Comparison of ENCODE assay signal across 11 cellular contexts in the genomic region with DNA sequence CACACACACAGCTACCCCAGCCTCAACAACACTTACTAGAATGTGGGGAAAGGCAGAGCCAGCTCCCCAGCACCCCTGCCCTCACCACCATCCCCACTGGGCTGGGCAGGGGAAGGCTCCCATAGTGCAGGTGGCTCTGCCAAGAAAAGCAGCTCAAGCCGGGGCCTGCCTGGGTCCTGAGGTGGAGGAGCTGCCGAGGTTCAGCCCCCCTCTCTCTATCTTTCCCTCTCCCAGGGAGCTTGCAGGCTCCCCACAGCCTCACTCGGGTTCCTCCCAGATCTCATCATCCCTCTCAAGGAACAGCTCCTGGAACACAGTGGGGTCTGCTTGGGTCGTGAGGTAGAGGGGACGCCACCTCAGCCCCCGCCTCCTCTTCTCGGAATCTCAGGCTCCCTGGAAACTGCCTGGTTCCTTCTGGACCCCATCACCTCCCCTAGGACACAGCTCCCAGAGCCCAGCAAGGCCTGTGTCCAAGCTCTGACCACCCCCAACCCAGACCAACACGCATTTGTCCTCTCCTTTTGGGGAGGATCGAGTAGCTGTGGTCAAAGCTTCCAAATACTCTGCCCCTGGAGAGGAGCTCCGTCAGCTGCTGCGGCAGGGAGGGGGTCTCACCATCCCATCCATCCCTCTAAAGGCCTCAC. TPM values are rescaled to one million over a fixed set of nuclear protein-coding genes. Genes with fewer than 3 reads are reported as not detected.
DNase-seq lines count a peak whose midpoint lies in the region; ATAC-seq, FAIRE-seq and TF ChIP-seq lines count a peak whose summit lies in the region.
"Had no signal": no experiment of that assay in that cellular context is flagged by ENCODE, and none has a peak within 500 bp of the region (broad histone marks: within the 10 kb centered on the region; RNA-seq: fewer than 3 reads in every experiment).

No MANE protein-coding gene starts in this region.

- no peak overlapping the region for H4K8ac ChIP-seq in trophoblast cell (ENCODE audit: low read depth, low read length)

- POLR2A ChIA-PET in AG04450 (lab: Yijun Ruan, JAX): interaction anchor here (0.6 to 2.1 kb wide), 11 partner anchors 9 to 378 kb away, joined by 3 to 46 read pairs (median 4); a partner anchor contains a TSS

- ATAC-seq in left ventricle myocardium superior (peak; percentile 21), GM21360 (IDR thresholded peaks at IDR 0.05; ENCODE audit: unreplicated experiment) (no peak), HG02970 (IDR thresholded peaks at IDR 0.05; ENCODE audit: low FRiP score, unreplicated experiment) (no peak)
- no peak for ATAC-seq in stimulated activated memory B cell treated with anti-CD40 and anti-IgM and Interleukin-4, amounts not matched to agents 10 μg/mL and 1 μg/mL and 100 μg/mL, for 72 hours

- peaks cover 3% of the 10 kb centered on the region for H3K79me2 ChIP-seq in trophoblast cell (ENCODE audit: control insufficient read depth, insufficient read depth, low read length, poor library complexity)

- peaks cover 39% of the 10 kb centered on the region for H3K79me1 ChIP-seq in trophoblast cell (ENCODE audit: low read length)

- H3K4me3 ChIP-seq in AG04450 (ENCODE audit: low read depth, low read length): peak overlapping the region; percentile 83
- H3K4me3 ChIP-seq in ascending aorta: peak overlapping the region; percentile 53 to 75
- H3K4me3 ChIP-seq in trophoblast cell (ENCODE audit: low read depth, low read length): no peak overlapping the region
- H3K4me3 ChIP-seq: BLaER1 treated with 17β-estradiol and CSF1 and Interleukin-3, amounts not matched to agents 10 nM and 100 nM had no signal

- no CpG with 5 or more reads among the region's 11 CpGs for WGBS in trophoblast cell (ENCODE audit: extremely low coverage, insufficient coverage, insufficient read length)

- H2AFZ ChIP-seq in trophoblast cell (ENCODE audit: insufficient read depth, low read length, poor library complexity): no peak overlapping the region

- no peak overlapping the region for H3K4me3 Mint-ChIP-seq in stimulated activated memory B cell treated with anti-CD40 and anti-IgM and Interleukin-4, amounts not matched to agents 10 μg/mL and 1 μg/mL and 100 μg/mL, for 72 hours

- no peak overlapping the region for H3K9ac ChIP-seq in trophoblast cell (ENCODE audit: low read length)

- H3K14ac ChIP-seq in trophoblast cell (ENCODE audit: low read length): peak overlapping the region; percentile 53

- no peak overlapping the region for H3K4me2 ChIP-seq in trophoblast cell (ENCODE audit: low read length)

- H2BK120ac ChIP-seq in trophoblast cell (ENCODE audit: insufficient read depth, low read length, poor library complexity): peak overlapping the region; percentile 25

- H2BK12ac ChIP-seq in trophoblast cell (ENCODE audit: low read length): peak overlapping the region; percentile 72

- H2AK5ac ChIP-seq in trophoblast cell (ENCODE audit: low read length): peak overlapping the region; percentile 89

- no peak overlapping the region for H2BK5ac ChIP-seq in trophoblast cell (ENCODE audit: low read depth, low read length, poor library complexity)

- H4K12ac ChIP-seq in trophoblast cell (ENCODE audit: low read depth, low read length): no peak overlapping the region

- TF ChIP-seq CTCF in AG04450 (IDR thresholded peaks at IDR 0.05; ENCODE audit: low read depth, low read length) (no peak), ascending aorta (IDR thresholded peaks at IDR 0.05) (no peak)

- H3K27ac ChIP-seq in AG04450 (ENCODE audit: low read depth, low read length): peak overlapping the region; percentile 47
- H3K27ac ChIP-seq in ascending aorta: peak overlapping the region; percentile 90 to 96
- no peak overlapping the region for H3K27ac ChIP-seq in trophoblast cell (ENCODE audit: low read depth, low read length)

- CTCF ChIA-PET in AG04450 (lab: Charles Lee): interaction anchor here (0.5 to 9.3 kb wide), 13 partner anchors 10 to 260 kb away, joined by 3 to 80 read pairs (median 5); a partner anchor contains a TSS

- H3K9me3 ChIP-seq in AG04450 (ENCODE audit: control insufficient read depth, insufficient read depth, low read length): no peaks in the 10 kb centered on the region
- no peaks in the 10 kb centered on the region for H3K9me3 ChIP-seq in ascending aorta
- H3K9me3 ChIP-seq in trophoblast cell (ENCODE audit: insufficient read depth, low read depth, low read length): no peaks in the 10 kb centered on the region
- H3K9me3 ChIP-seq: BLaER1 treated with 17β-estradiol and CSF1 and Interleukin-3, amounts not matched to agents 10 nM and 100 nM had no signal

- FAIRE-seq in GM19239 (lab: Jason Lieb, UNC): no peak

- peak overlapping the region; percentile 67 for H4K91ac ChIP-seq in trophoblast cell (ENCODE audit: low read depth, low read length)

- peaks cover 23% of the 10 kb centered on the region for H3K4me1 Mint-ChIP-seq in stimulated activated memory B cell treated with anti-CD40 and anti-IgM and Interleukin-4, amounts not matched to agents 10 μg/mL and 1 μg/mL and 100 μg/mL, for 72 hours

- no peaks in the 10 kb centered on the region for H3K9me3 Mint-ChIP-seq in stimulated activated memory B cell treated with anti-CD40 and anti-IgM and Interleukin-4, amounts not matched to agents 10 μg/mL and 1 μg/mL and 100 μg/mL, for 72 hours

- H3K36me3 Mint-ChIP-seq in stimulated activated memory B cell treated with anti-CD40 and anti-IgM and Interleukin-4, amounts not matched to agents 10 μg/mL and 1 μg/mL and 100 μg/mL, for 72 hours: no peaks in the 10 kb centered on the region

- DNase-seq in AG04450 (ENCODE audit: low read depth, low spot score) (no peak), ascending aorta (ENCODE audit: low spot score in 2 of 2) (no peak), left ventricle myocardium superior (no peak), trophoblast cell (no peak), GM19239 (ENCODE audit: insufficient read length, low spot score) (no peak)
- DNase-seq: NCI-H69 had no signal

- H3K27ac Mint-ChIP-seq in stimulated activated memory B cell treated with anti-CD40 and anti-IgM and Interleukin-4, amounts not matched to agents 10 μg/mL and 1 μg/mL and 100 μg/mL, for 72 hours: no peak overlapping the region

- peaks cover 7 to 42% of the 10 kb centered on the region in 2 donors for H3K4me1 ChIP-seq in ascending aorta
- peaks cover 57 to 65% of the 10 kb centered on the region in 2 experiments for H3K4me1 ChIP-seq in trophoblast cell (ENCODE audit: control insufficient read depth in 1 of 2, insufficient read depth in 2 of 2, low read length in 2 of 2)

- peak overlapping the region; percentile 62 for H3K18ac ChIP-seq in trophoblast cell (ENCODE audit: low read length)

- H3K4ac ChIP-seq in trophoblast cell (ENCODE audit: low read depth, low read length): peak overlapping the region; percentile 9

- peaks cover 6% of the 10 kb centered on the region in 2 donors for H3K36me3 ChIP-seq in ascending aorta
- H3K36me3 ChIP-seq in trophoblast cell (ENCODE audit: control insufficient read depth in 1 of 2, insufficient read depth in 2 of 2, low read length in 2 of 2): no peaks in the 10 kb centered on the region
- H3K36me3 ChIP-seq: BLaER1 treated with 17β-estradiol and CSF1 and Interleukin-3, amounts not matched to agents 10 nM and 100 nM had no signal

- H3K23ac ChIP-seq in trophoblast cell (ENCODE audit: low read length): no peak overlapping the region

- no peaks in the 10 kb centered on the region for H3K27me3 Mint-ChIP-seq in stimulated activated memory B cell treated with anti-CD40 and anti-IgM and Interleukin-4, amounts not matched to agents 10 μg/mL and 1 μg/mL and 100 μg/mL, for 72 hours

- intact Hi-C loops in ascending aorta (cut with DNase I): loop anchor here (2.0 to 10.0 kb wide), 2 partner anchors 15 to 257 kb away; a partner anchor contains a TSS
- intact Hi-C loops in left ventricle myocardium superior (cut with micrococcal nuclease): no loop called here

- no peaks in the 10 kb centered on the region for H3K27me3 ChIP-seq in AG04450 (ENCODE audit: control insufficient read depth, insufficient read depth, low read length)
- H3K27me3 ChIP-seq in ascending aorta: no peaks in the 10 kb centered on the region
- no peaks in the 10 kb centered on the region for H3K27me3 ChIP-seq in trophoblast cell (ENCODE audit: insufficient read depth, low read length)
- H3K27me3 ChIP-seq: BLaER1 treated with 17β-estradiol and CSF1 and Interleukin-3, amounts not matched to agents 10 nM and 100 nM had no signal

RNA-seq across cellular contexts. Expression of a gene that starts 0.7 kb away (rescaled TPM):
- polyA plus RNA-seq in AG04450 (2011; rRNA removed): 224 and 256 TPM in 2 replicates
- 109 and 145 TPM in 2 replicates for polyA minus RNA-seq in AG04450 (2011; rRNA and poly(A)+ RNA removed)
- total RNA-seq in ascending aorta (364 TPM), left ventricle myocardium superior (42.2 TPM)
- 48.3 and 48.6 TPM in 2 replicates for polyA plus RNA-seq in trophoblast cell (2013)
- total RNA-seq: activated CD8-positive, alpha-beta memory T cell treated with anti-CD3 and anti-CD28 coated beads for 36 hours had no signal

RNA-seq across cellular contexts. Expression of a gene that starts 3.9 kb away (rescaled TPM):
- 0.09 TPM in 1 of 2 replicates, not detected in the other for polyA plus RNA-seq in AG04450 (2011; rRNA removed)
- polyA minus RNA-seq in AG04450 (2011; rRNA and poly(A)+ RNA removed): not detected in 2 replicates
- total RNA-seq in ascending aorta: 1.5 TPM
- 5.7 TPM for total RNA-seq in left ventricle myocardium superior
- 20.0 and 21.0 TPM in 2 replicates for polyA plus RNA-seq in trophoblast cell (2013)
- total RNA-seq: activated CD8-positive, alpha-beta memory T cell treated with anti-CD3 and anti-CD28 coated beads for 36 hours had no signal

RNA-seq across cellular contexts. Expression of a gene that starts 15.1 kb away (rescaled TPM):
- 310 and 323 TPM in 2 replicates for polyA plus RNA-seq in AG04450 (2011; rRNA removed)
- polyA minus RNA-seq in AG04450 (2011; rRNA and poly(A)+ RNA removed): 91.6 and 95.5 TPM in 2 replicates
- total RNA-seq in ascending aorta: 89.7 TPM
- 124 TPM for total RNA-seq in left ventricle myocardium superior
- 409 and 437 TPM in 2 replicates for polyA plus RNA-seq in trophoblast cell (2013)

RNA-seq across cellular contexts. Expression of a gene that starts 16.0 kb away (rescaled TPM):
- polyA plus RNA-seq in AG04450 (2011; rRNA removed): 0.21 and 0.31 TPM in 2 replicates
- 0.46 and 1.00 TPM in 2 replicates for polyA minus RNA-seq in AG04450 (2011; rRNA and poly(A)+ RNA removed)
- total RNA-seq in ascending aorta: not detected
- total RNA-seq in left ventricle myocardium superior: 2,048 TPM
- polyA plus RNA-seq in trophoblast cell (2013): 0.93 and 1.2 TPM in 2 replicates
- total RNA-seq: activated CD8-positive, alpha-beta memory T cell treated with anti-CD3 and anti-CD28 coated beads for 36 hours had no signal

RNA-seq across cellular contexts. Expression of a gene that starts 21.6 kb away (rescaled TPM):
- polyA plus RNA-seq in AG04450 (2011; rRNA removed): 49.2 and 59.5 TPM in 2 replicates
- 30.2 and 38.7 TPM in 2 replicates for polyA minus RNA-seq in AG04450 (2011; rRNA and poly(A)+ RNA removed)
- total RNA-seq in ascending aorta (58.9 TPM), left ventricle myocardium superior (73.3 TPM)
- 72.8 and 73.0 TPM in 2 replicates for polyA plus RNA-seq in trophoblast cell (2013)
